8 cellular contexts compared by ENCODE assay signal in genomic region chr2:235116885-235117492, GRCh38.
DNase-seq lines count a peak whose midpoint lies in the region; TF ChIP-seq lines count a peak whose summit lies in the region.

No MANE protein-coding gene starts in this region.

- peaks cover 7% of the 10 kb centered on the region for H3K4me1 ChIP-seq in smooth muscle cell (ENCODE audit: low read depth)

- no peak overlapping the region for H3K4me3 Mint-ChIP-seq in activated naive CD8-positive, alpha-beta T cell treated with anti-CD3 and anti-CD28 coated beads for 36 hours
- H3K4me3 Mint-ChIP-seq in activated naive CD4-positive, alpha-beta T cell treated with anti-CD3 and anti-CD28 coated beads, Interleukin-2, amount 10 ng/mL, durations not matched to agents 7 days and 5 days, result no peak overlapping the region

- no peak overlapping the region for H3K4me3 ChIP-seq in foreskin fibroblast (ENCODE audit: low read depth in 1 of 2, low read length in 2 of 2)
- H3K4me3 ChIP-seq in smooth muscle cell, result no peak overlapping the region

- H3K4me1 Mint-ChIP-seq in activated naive CD8-positive, alpha-beta T cell treated with anti-CD3 and anti-CD28 coated beads for 36 hours, result no peaks in the 10 kb centered on the region
- no peaks in the 10 kb centered on the region for H3K4me1 Mint-ChIP-seq in activated naive CD4-positive, alpha-beta T cell treated with anti-CD3 and anti-CD28 coated beads, Interleukin-2, amount 10 ng/mL, durations not matched to agents 7 days and 5 days

- peaks cover 7% of the 10 kb centered on the region for H3K9me3 Mint-ChIP-seq in activated naive CD8-positive, alpha-beta T cell treated with anti-CD3 and anti-CD28 coated beads for 36 hours
- H3K9me3 Mint-ChIP-seq in activated naive CD4-positive, alpha-beta T cell treated with anti-CD3 and anti-CD28 coated beads, Interleukin-2, amount 10 ng/mL, durations not matched to agents 7 days and 5 days, result no peaks in the 10 kb centered on the region

- no peak overlapping the region for H3K4me2 ChIP-seq in smooth muscle cell

- in situ Hi-C loops in Caki2 (cut with HindIII; ENCODE audit: low pct_unique_long_range_greater_than_20kb, low sequenced_read_pairs), result no loop called here

- H3K36me3 ChIP-seq in smooth muscle cell (ENCODE audit: low read depth), result no peaks in the 10 kb centered on the region

- 28% methylated on average over 3 of the region's 3 CpGs for WGBS in smooth muscle cell (ENCODE audit: low lambda C conversion rate)

- H3K79me2 ChIP-seq in smooth muscle cell (ENCODE audit: low read depth), result no peaks in the 10 kb centered on the region

- no peak overlapping the region for H3K27ac ChIP-seq in smooth muscle cell (ENCODE audit: low read depth)

- H4K20me1 ChIP-seq in smooth muscle cell (ENCODE audit: low read depth), result no peaks in the 10 kb centered on the region

- peaks cover 11% of the 10 kb centered on the region for H3K27me3 Mint-ChIP-seq in activated naive CD8-positive, alpha-beta T cell treated with anti-CD3 and anti-CD28 coated beads for 36 hours
- peaks cover 14% of the 10 kb centered on the region for H3K27me3 Mint-ChIP-seq in activated naive CD4-positive, alpha-beta T cell treated with anti-CD3 and anti-CD28 coated beads, Interleukin-2, amount 10 ng/mL, durations not matched to agents 7 days and 5 days

- DNase-seq in Caki2 (ENCODE audit: low read depth) (peak; percentile 28), Kasumi-1 (lab: John Stamatoyannopoulos, UW) (peak; percentile 0 to 18), SHP77 (lab: John Stamatoyannopoulos, UW) (peak; percentile 39 to 42), foreskin fibroblast (peak in 1 of 2 donors; percentile 61), smooth muscle cell (lab: John Stamatoyannopoulos, UW; ENCODE audit: unreplicated experiment) (no peak), islet precursor cell (no peak)
- no peak for DNase-seq in activated naive CD8-positive, alpha-beta T cell treated with anti-CD3 and anti-CD28 coated beads for 36 hours
- DNase-seq in activated naive CD4-positive, alpha-beta T cell treated with anti-CD3 and anti-CD28 coated beads, Interleukin-2, amount 10 ng/mL, durations not matched to agents 7 days and 5 days, result no peak

- TF ChIP-seq CTCF in foreskin fibroblast (IDR thresholded peaks at IDR 0.05; ENCODE audit: low read depth, low read length) (peak; percentile 35), smooth muscle cell (IDR thresholded peaks at IDR 0.05; ENCODE audit: borderline replicate concordance, insufficient read depth, poor library complexity, severe bottlenecking) (peak; percentile 75)

- no peak overlapping the region for H2AFZ ChIP-seq in smooth muscle cell (ENCODE audit: low read depth)

- H3F3A ChIP-seq in smooth muscle cell (ENCODE audit: low read depth), result no peaks in the 10 kb centered on the region

- no peak overlapping the region for H3K9ac ChIP-seq in smooth muscle cell (ENCODE audit: low read depth)

- H3K36me3 Mint-ChIP-seq in activated naive CD8-positive, alpha-beta T cell treated with anti-CD3 and anti-CD28 coated beads for 36 hours, result no peaks in the 10 kb centered on the region
- H3K36me3 Mint-ChIP-seq in activated naive CD4-positive, alpha-beta T cell treated with anti-CD3 and anti-CD28 coated beads, Interleukin-2, amount 10 ng/mL, durations not matched to agents 7 days and 5 days, result no peaks in the 10 kb centered on the region

- no peak overlapping the region for H3K27ac Mint-ChIP-seq in activated naive CD8-positive, alpha-beta T cell treated with anti-CD3 and anti-CD28 coated beads for 36 hours
- no peak overlapping the region for H3K27ac Mint-ChIP-seq in activated naive CD4-positive, alpha-beta T cell treated with anti-CD3 and anti-CD28 coated beads, Interleukin-2, amount 10 ng/mL, durations not matched to agents 7 days and 5 days

- CTCF ChIA-PET in activated naive CD4-positive, alpha-beta T cell treated with anti-CD3 and anti-CD28 coated beads, Interleukin-2, amount 10 ng/mL, durations not matched to agents 7 days and 5 days (lab: Charles Lee), result interaction anchor here (0.6 to 1.4 kb wide), 9 partner anchors 238 to 629 kb away, joined by 3 to 7 read pairs (median 4); no protein-coding TSS in a partner anchor

- H3K9me3 ChIP-seq in smooth muscle cell (replicated peaks; ENCODE audit: low read depth), result no peaks in the 10 kb centered on the region

- H3K27me3 ChIP-seq in smooth muscle cell (ENCODE audit: low read depth), result no peaks in the 10 kb centered on the region

Comparison
In these comparisons a context has a peak if more than half of its experiments do, and no peak if none do; other contexts are left out.
1. DNase-seq: peak in Caki2 (single experiment), Kasumi-1 (2 of 2) and SHP77 (2 of 2); none in smooth muscle cell (single experiment), activated naive CD8-positive, alpha-beta T cell treated with anti-CD3 and anti-CD28 coated beads for 36 hours (single experiment), activated naive CD4-positive, alpha-beta T cell treated with anti-CD3 and anti-CD28 coated beads, Interleukin-2, amount 10 ng/mL, durations not matched to agents 7 days and 5 days (single experiment) and islet precursor cell (single experiment).